Comparison of ENCODE assay signal across 10 cellular contexts in genomic region chr7:131034166-131034881, GRCh38.
DNase-seq lines count a peak whose midpoint lies in the region; ATAC-seq and TF ChIP-seq lines count a peak whose summit lies in the region.
"Had no signal": no experiment of that assay in that cellular context is flagged by ENCODE, and none has a peak within 500 bp of the region (broad histone marks: within the 10 kb centered on the region; RNA-seq: fewer than 3 reads in every experiment).

No MANE protein-coding gene starts in this region.

- H3K27ac ChIP-seq in HEK293 (ENCODE audit: extremely low read depth, low read depth, low read length) (no peak overlapping the region), RWPE1 (peak overlapping the region; percentile 47)
- H3K27ac ChIP-seq: lower lobe of right lung had no signal

- no peak for DNase-seq in RWPE1 (ENCODE audit: low spot score)
- peak; percentile 38 for DNase-seq in fibroblast of gingiva (ENCODE audit: low read depth)
- peak; percentile 38 for DNase-seq in renal cortical epithelial cell (ENCODE audit: low read depth)
- no peak for DNase-seq in GM20000 (ENCODE audit: low spot score)
- no peak for DNase-seq in NOMO-1 (lab: John Stamatoyannopoulos, UW; ENCODE audit: unreplicated experiment in 2 of 2)
- DNase-seq: activated effector memory CD4-positive, alpha-beta T cell treated with anti-CD3 and anti-CD28 coated beads, Interleukin-2, amount 50 U/mL, for 16 hours; lower lobe of right lung; MM.1S had no signal

- TF ChIP-seq CTCF in HEK293 (tag by site-specific recombination; IDR thresholded peaks at IDR 0.05) (no peak), RWPE1 (conservative IDR thresholded peaks at IDR 0.05; ENCODE audit: low read depth) (no peak), GM20000 (IDR thresholded peaks at IDR 0.05; ENCODE audit: extremely low read depth, missing control alignments) (no peak)

- CTCF ChIA-PET in HEK293 (lab: Yijun Ruan, JAX): interaction anchor here (0.6 kb wide), 1 partner anchor 389 kb away, joined by 4 read pairs; no protein-coding TSS in a partner anchor
- CTCF ChIA-PET in RWPE1 (lab: Yijun Ruan, JAX): interaction anchor here (0.8 kb wide), 1 partner anchor 271 kb away, joined by 5 read pairs; no protein-coding TSS in a partner anchor

- peaks cover 3% of the 10 kb centered on the region; the same call in 1 of the 2 replicates for H3K4me1 ChIP-seq in HEK293 (ENCODE audit: control insufficient read depth, insufficient read depth, low read length)

- POLR2A ChIA-PET in HEK293 (lab: Yijun Ruan, JAX): no interaction called here
- POLR2A ChIA-PET in RWPE1 (lab: Yijun Ruan, JAX; ENCODE audit: low non-redundant PET): no interaction called here

- no peak for ATAC-seq in HG03342 (IDR thresholded peaks at IDR 0.05; ENCODE audit: unreplicated experiment)

- H3K4me3 ChIP-seq in HEK293 (ENCODE audit: low read depth, low read length): no peak overlapping the region
- H3K4me3 ChIP-seq: lower lobe of right lung had no signal

- H3K36me3 ChIP-seq in HEK293 (ENCODE audit: control insufficient read depth in 2 of 2, insufficient read depth in 1 of 2, low read length in 2 of 2): no peaks in the 10 kb centered on the region; a peak in 1 of 3 replicates

- H3K9me3 ChIP-seq in HEK293 (ENCODE audit: control insufficient read depth, insufficient read depth, low read depth, low read length): no peaks in the 10 kb centered on the region
- H3K9me3 ChIP-seq: lower lobe of right lung had no signal

TF ChIP-seq in HEK293, 187 proteins besides CTCF, POLR2A, EP300 and RAD21:
- no peak for TF ChIP-seq ZNF433 (tag by site-specific recombination; IDR thresholded peaks at IDR 0.05; ENCODE audit: low read depth)
- TF ChIP-seq PRDM10 (tag by site-specific recombination; IDR thresholded peaks at IDR 0.05): 0 out of 2 replicates have a peak, but pooled peaks have one; percentile 13

Comparison
In these comparisons a context has a peak if more than half of its experiments do, and no peak if none do; other contexts are left out.
1. DNase-seq: peak in fibroblast of gingiva (single experiment) and renal cortical epithelial cell (single experiment); none in RWPE1 (single experiment), GM20000 (single experiment) and NOMO-1 (0 of 2).